31 cellular contexts compared by ENCODE assay signal in genomic region chr18:74420926-74421325, GRCh38. TPM values are rescaled to one million over a fixed set of nuclear protein-coding genes. Genes with fewer than 3 reads are reported as not detected.
"Had no signal": no experiment of that assay in that cellular context is flagged by ENCODE, and none has a peak within 500 bp of the region (broad histone marks: within the 10 kb centered on the region; RNA-seq: fewer than 3 reads in every experiment).

No MANE protein-coding gene starts in this region.

- H3K36me3 ChIP-seq: adrenal gland, esophagus muscularis mucosa, gastrocnemius medialis, heart left ventricle, WERI-Rb-1 had no signal

- H3K27ac ChIP-seq: adrenal gland, body of pancreas, esophagus muscularis mucosa, foreskin keratinocyte, gastrocnemius medialis, WERI-Rb-1 had no signal

- H3K27me3 ChIP-seq: adrenal gland, body of pancreas, esophagus muscularis mucosa, foreskin keratinocyte, gastrocnemius medialis, heart left ventricle had no signal

- H3K4me3 ChIP-seq: adrenal gland, body of pancreas, esophagus muscularis mucosa, gastrocnemius medialis, heart left ventricle had no signal

- H3K9me3 ChIP-seq: adrenal gland, body of pancreas, gastrocnemius medialis had no signal

- H3K4me1 ChIP-seq: adrenal gland, body of pancreas, foreskin keratinocyte had no signal

- ATAC-seq: activated CD4-positive, CD25-positive, alpha-beta regulatory T cell treated with anti-CD3 and anti-CD28 coated beads, Interleukin-2, amount 50 U/mL, for 24 hours; activated naive CD4-positive, alpha-beta T cell treated with anti-CD3 and anti-CD28 coated beads, Interleukin-2, amount 50 U/mL, for 72 hours; activated T-cell treated with anti-CD3 and anti-CD28 coated beads, Interleukin-2, amount 50 U/mL, for 72 hours; body of pancreas; effector memory CD8-positive, alpha-beta T cell; foreskin keratinocyte; gastrocnemius medialis; T-helper 17 cell had no signal

- DNase-seq: activated B cell treated with CpG ODN at 0.5 μM for 24 hours; activated CD4-positive, alpha-beta memory T cell treated with anti-CD3 and anti-CD28 coated beads for 36 hours; activated CD4-positive, alpha-beta T cell treated with anti-CD3 and anti-CD28 coated beads, Interleukin-2, amount 10 ng/mL, durations not matched to agents 24 days and 14 days; activated CD8-positive, alpha-beta memory T cell treated with anti-CD3 and anti-CD28 coated beads, Interleukin-2, amount 50 U/mL, for 48 hours; activated gamma-delta T cell; activated naive CD4-positive, alpha-beta T cell; activated naive CD4-positive, alpha-beta T cell treated with anti-CD3 and anti-CD28 coated beads, Interleukin-2, amount 10 ng/mL, durations not matched to agents 7 days and 5 days; activated T-cell treated with anti-CD3 and anti-CD28 coated beads for 4 hours; activated T-cell treated with anti-CD3 and anti-CD28 coated beads, Interleukin-2, amount 50 U/mL, for 24 hours; activated T-cell treated with anti-CD3 and anti-CD28 coated beads, Interleukin-2, amount 50 U/mL, for 72 hours; aorta; cortex of kidney; dermis blood vessel endothelial cell; effector CD4-positive, alpha-beta T cell; effector memory CD8-positive, alpha-beta T cell; erythroblast; foreskin keratinocyte; gastrocnemius medialis; glutamatergic neuron; T-helper 1 cell; T-helper 17 cell; T1000; WERI-Rb-1 had no signal

RNA-seq across cellular contexts. Expression of gene DIPK1C, which starts 36.2 kb away (rescaled TPM):
- total RNA-seq: activated B cell treated with CpG ODN at 0.5 μM for 24 hours; activated CD4-positive, alpha-beta memory T cell treated with anti-CD3 and anti-CD28 coated beads for 36 hours; activated CD4-positive, alpha-beta T cell treated with anti-CD3 and anti-CD28 coated beads, Interleukin-2, amount 10 ng/mL, durations not matched to agents 24 days and 14 days; activated naive CD4-positive, alpha-beta T cell treated with anti-CD3 and anti-CD28 coated beads, Interleukin-2, amount 50 U/mL, for 72 hours; activated T-cell treated with anti-CD3 and anti-CD28 coated beads, Interleukin-2, amount 50 U/mL, for 72 hours; aorta; body of pancreas; chondrocyte; dermis blood vessel endothelial cell; fibroblast of lung; foreskin keratinocyte; T-helper 17 cell had no signal
- polyA plus RNA-seq: fibroblast of lung, foreskin keratinocyte had no signal
